8 cellular contexts compared by ENCODE assay signal in genomic region chr5:176534640-176535039, GRCh38. TPM values are rescaled to one million over a fixed set of nuclear protein-coding genes. Genes with fewer than 3 reads are reported as not detected.
A peak's percentile ranks its signal among the peaks of the same experiment; 100 is the strongest.
DNase-seq lines count a peak whose midpoint lies in the region; ATAC-seq and TF ChIP-seq lines count a peak whose summit lies in the region.

No MANE protein-coding gene starts in this region.

- DNase-seq in MCF 10A (ENCODE audit: unreplicated experiment) (no peak), mammary epithelial cell (no peak), mesenchymal stem cell (no peak), type B pancreatic cell (ENCODE audit: extremely low spot score, unreplicated experiment) (no peak), NCI-H526 (lab: John Stamatoyannopoulos, UW) (no peak), NCI-H2227 (lab: John Stamatoyannopoulos, UW; ENCODE audit: unreplicated experiment) (no peak)
- no peak for DNase-seq in activated naive CD8-positive, alpha-beta T cell treated with anti-CD3 and anti-CD28 coated beads, Interleukin-2, amount 50 U/mL, for 24 hours

- no peak overlapping the region for H3K14ac ChIP-seq in mesenchymal stem cell (ENCODE audit: low read length in 2 of 2)

- 90% methylated on average over 4 of the region's 4 CpGs for WGBS in mammary epithelial cell (ENCODE audit: low coverage, missing lambda C conversion rate)
- 90% methylated on average over 4 of the region's 4 CpGs for WGBS in mesenchymal stem cell

- H3K4ac ChIP-seq in mesenchymal stem cell (ENCODE audit: low read depth in 1 of 2, low read length in 2 of 2) = no peak overlapping the region

- H3K27ac Mint-ChIP-seq in MCF 10A (ENCODE audit: low read depth, unreplicated experiment) (peak overlapping the region; percentile 98), type B pancreatic cell (peak overlapping the region; percentile 100)
- H3K27ac Mint-ChIP-seq in activated naive CD8-positive, alpha-beta T cell treated with anti-CD3 and anti-CD28 coated beads, Interleukin-2, amount 50 U/mL, for 24 hours = peak overlapping the region; percentile 90

- H3K4me3 ChIP-seq in mammary epithelial cell (replicated peaks in 1 of 3; ENCODE audit: insufficient read depth in 1 of 3, low read depth in 2 of 3, low read length in 3 of 3) (no peak overlapping the region), mesenchymal stem cell (ENCODE audit: insufficient read depth in 1 of 2, low read depth in 1 of 2, low read length in 2 of 2) (peak overlapping the region; percentile 14 to 97)

- no peaks in the 10 kb centered on the region for H4K20me1 ChIP-seq in mammary epithelial cell (ENCODE audit: insufficient read depth, low read length)

- H3K36me3 ChIP-seq in mammary epithelial cell (ENCODE audit: insufficient read depth, low read length) = peaks cover 3% of the 10 kb centered on the region
- peaks cover 17 to 43% of the 10 kb centered on the region in 2 experiments for H3K36me3 ChIP-seq in mesenchymal stem cell (ENCODE audit: control insufficient read depth in 1 of 2, insufficient read depth in 2 of 2, low read depth in 1 of 2, low read length in 2 of 2)

- in situ Hi-C loops in mammary epithelial cell (cut with MboI; ENCODE audit: low sequenced_read_pairs in 2 of 2) = no loop called here

- peak overlapping the region; percentile 56 for H2AK5ac ChIP-seq in mesenchymal stem cell (ENCODE audit: low read length, severe bottlenecking)

- BruUV-seq in MCF 10A (replicated peaks; lab: Mats Ljungman, UMichigan) (no TSS peak), mammary epithelial cell (replicated peaks; lab: Mats Ljungman, UMichigan) (no TSS peak)

- peaks cover 41% of the 10 kb centered on the region for H3K4me1 ChIP-seq in mammary epithelial cell (ENCODE audit: insufficient read depth, low read length)
- H3K4me1 ChIP-seq in mesenchymal stem cell (ENCODE audit: control insufficient read depth, insufficient read depth, low read depth, low read length) = peaks cover 52% of the 10 kb centered on the region

- peaks cover 11% of the 10 kb centered on the region for H3K79me1 ChIP-seq in mesenchymal stem cell (replicated peaks; ENCODE audit: low read length, poor library complexity, severe bottlenecking)

- H3K36me3 Mint-ChIP-seq in MCF 10A (ENCODE audit: insufficient read depth, unreplicated experiment) (peaks cover 50% of the 10 kb centered on the region), type B pancreatic cell (peaks cover 3% of the 10 kb centered on the region)
- peaks cover 14% of the 10 kb centered on the region for H3K36me3 Mint-ChIP-seq in activated naive CD8-positive, alpha-beta T cell treated with anti-CD3 and anti-CD28 coated beads, Interleukin-2, amount 50 U/mL, for 24 hours (ENCODE audit: low read depth)

- H3K18ac ChIP-seq in mesenchymal stem cell (ENCODE audit: low read depth in 1 of 2, low read length in 2 of 2) = no peak overlapping the region

- no peak overlapping the region for H3K9ac ChIP-seq in mammary epithelial cell (ENCODE audit: insufficient read depth, low read length)
- H3K9ac ChIP-seq in mesenchymal stem cell (ENCODE audit: low read length) = no peak overlapping the region

- H2BK15ac ChIP-seq in mesenchymal stem cell (ENCODE audit: low read depth, poor library complexity, severe bottlenecking) = no peak overlapping the region

- intact Hi-C loops in MCF 10A (cut with micrococcal nuclease) (no loop called here), mammary epithelial cell (cut with micrococcal nuclease) (no loop called here)

- H2BK12ac ChIP-seq in mesenchymal stem cell (ENCODE audit: low read length in 2 of 2) = no peak overlapping the region

- H3K9me3 ChIP-seq in mammary epithelial cell (replicated peaks; ENCODE audit: insufficient read depth, low read length) (no peaks in the 10 kb centered on the region), mesenchymal stem cell (ENCODE audit: control insufficient read depth, low read length) (no peaks in the 10 kb centered on the region)

- ATAC-seq in activated naive CD8-positive, alpha-beta T cell treated with anti-CD3 and anti-CD28 coated beads, Interleukin-2, amount 50 U/mL, for 24 hours = no peak
- no peak for ATAC-seq in GM21526 (IDR thresholded peaks at IDR 0.05; ENCODE audit: low FRiP score, unreplicated experiment)

- dilution Hi-C loops in mammary epithelial cell (cut with HindIII; ENCODE audit: low sequenced_read_pairs) = no loop called here

- TF ChIP-seq CTCF in MCF 10A (IDR thresholded peaks at IDR 0.05; ENCODE audit: unreplicated experiment) (no peak), mammary epithelial cell (conservative IDR thresholded peaks at IDR 0.05 in 1 of 2, IDR thresholded peaks at IDR 0.05 in 1 of 2; ENCODE audit: extremely low read depth in 1 of 2, insufficient read depth in 1 of 2, low read depth in 1 of 2, low read length in 2 of 2) (no peak), type B pancreatic cell (conservative IDR thresholded peaks at IDR 0.05) (no peak)

- H2BK5ac ChIP-seq in mesenchymal stem cell (ENCODE audit: low read depth, low read length, poor library complexity, severe bottlenecking) = no peak overlapping the region

- peak overlapping the region; percentile 56 for H4K91ac ChIP-seq in mesenchymal stem cell (ENCODE audit: low read length)

- H2BK120ac ChIP-seq in mesenchymal stem cell (ENCODE audit: low read depth, low read length) = no peak overlapping the region

- H3K9me3 Mint-ChIP-seq in MCF 10A (ENCODE audit: unreplicated experiment) (no peaks in the 10 kb centered on the region), type B pancreatic cell (no peaks in the 10 kb centered on the region)
- H3K9me3 Mint-ChIP-seq in activated naive CD8-positive, alpha-beta T cell treated with anti-CD3 and anti-CD28 coated beads, Interleukin-2, amount 50 U/mL, for 24 hours = no peaks in the 10 kb centered on the region

- H3K27me3 ChIP-seq in mammary epithelial cell (ENCODE audit: insufficient read depth, low read length) (no peaks in the 10 kb centered on the region), mesenchymal stem cell (ENCODE audit: control insufficient read depth in 1 of 2, insufficient read depth in 1 of 2, low read length in 2 of 2) (no peaks in the 10 kb centered on the region)

- H3K4me2 ChIP-seq in mammary epithelial cell (ENCODE audit: insufficient read depth, low read depth, low read length) = no peak overlapping the region
- peak overlapping the region; percentile 7 for H3K4me2 ChIP-seq in mesenchymal stem cell (ENCODE audit: low read length, poor library complexity, severe bottlenecking)

- H3K4me3 Mint-ChIP-seq in MCF 10A (ENCODE audit: unreplicated experiment) (peak overlapping the region; percentile 91), type B pancreatic cell (peak overlapping the region; percentile 99)
- peak overlapping the region; percentile 98 for H3K4me3 Mint-ChIP-seq in activated naive CD8-positive, alpha-beta T cell treated with anti-CD3 and anti-CD28 coated beads, Interleukin-2, amount 50 U/mL, for 24 hours

- H2AFZ ChIP-seq in mammary epithelial cell (ENCODE audit: low read depth, low read length) = no peak overlapping the region
- H2AFZ ChIP-seq in mesenchymal stem cell (ENCODE audit: low read depth, low read length) = no peak overlapping the region

- peaks cover 44% of the 10 kb centered on the region for H3K79me2 ChIP-seq in mammary epithelial cell (ENCODE audit: insufficient read depth, low read length)

- H3K4me1 Mint-ChIP-seq in MCF 10A (ENCODE audit: insufficient read depth, unreplicated experiment) (peaks cover 37% of the 10 kb centered on the region), type B pancreatic cell (ENCODE audit: unreplicated experiment) (peaks cover 30% of the 10 kb centered on the region)
- peaks cover 50% of the 10 kb centered on the region for H3K4me1 Mint-ChIP-seq in activated naive CD8-positive, alpha-beta T cell treated with anti-CD3 and anti-CD28 coated beads, Interleukin-2, amount 50 U/mL, for 24 hours

- CTCF ChIA-PET in MCF 10A (lab: Yijun Ruan, JAX) = interaction anchor here (0.7 to 5.2 kb wide), 7 partner anchors 16 to 119 kb away, joined by 3 to 39 read pairs (median 4); partner anchors contain the start of genes CLTB and FAF2
- CTCF ChIA-PET in mammary epithelial cell (lab: Charles Lee; ENCODE audit: low non-redundant PET) = interaction anchor here (1.4 kb wide), 1 partner anchor 87 kb away, joined by 7 read pairs; no protein-coding TSS in a partner anchor

- H3K27me3 Mint-ChIP-seq in MCF 10A (ENCODE audit: insufficient read depth, unreplicated experiment) (no peaks in the 10 kb centered on the region), type B pancreatic cell (no peaks in the 10 kb centered on the region)
- H3K27me3 Mint-ChIP-seq in activated naive CD8-positive, alpha-beta T cell treated with anti-CD3 and anti-CD28 coated beads, Interleukin-2, amount 50 U/mL, for 24 hours = no peaks in the 10 kb centered on the region

- H3K27ac ChIP-seq in mammary epithelial cell (ENCODE audit: insufficient read depth, low read depth, low read length) (no peak overlapping the region), mesenchymal stem cell (ENCODE audit: low read length, poor library complexity, severe bottlenecking) (peak overlapping the region; percentile 95)

- POLR2A ChIA-PET in MCF 10A (lab: Yijun Ruan, JAX) = interaction anchor here (0.6 to 8.3 kb wide), 19 partner anchors 9 to 146 kb away, joined by 3 to 154 read pairs (median 10); partner anchors contain the start of genes CLTB, FAF2, HIGD2A and NOP16

- H4K8ac ChIP-seq in mesenchymal stem cell (ENCODE audit: low read length) = peak overlapping the region; percentile 28

- no peak overlapping the region for H3K23ac ChIP-seq in mesenchymal stem cell (ENCODE audit: low read length in 2 of 2)

RNA-seq across cellular contexts. Expression of gene RNF44, which starts 2.6 kb away (rescaled TPM):
- total RNA-seq in MCF 10A (2022) (45.8 and 60.1 TPM in 2 replicates), mammary epithelial cell (10 to 100 TPM in 1 of 2 donors, 1 to 10 TPM in 1; 5.5 to 29.1 TPM), type B pancreatic cell (ENCODE audit: low replicate concordance) (85.8 and 103 TPM in 2 replicates)
- 7.9 TPM for polyA plus RNA-seq in mammary epithelial cell
- 10.3 TPM for polyA minus RNA-seq in mammary epithelial cell
- polyA plus RNA-seq in mesenchymal stem cell (2013, experiment 1 of 2) = 19.2 TPM
- polyA plus RNA-seq in mesenchymal stem cell (2013, experiment 2 of 2) = 17.6 TPM

RNA-seq across cellular contexts. Expression of gene CDHR2, which starts 14.5 kb away (rescaled TPM):
- total RNA-seq in MCF 10A (2022) (0.09 and 0.39 TPM in 2 replicates), mammary epithelial cell (under 1 TPM; under 0.01 to 0.21 TPM), type B pancreatic cell (ENCODE audit: low replicate concordance) (4.1 TPM in 2 replicates)
- 0.01 TPM for polyA plus RNA-seq in mammary epithelial cell
- not detected for polyA minus RNA-seq in mammary epithelial cell
- 0.01 TPM for polyA plus RNA-seq in mesenchymal stem cell (2013, experiment 1 of 2)
- not detected for polyA plus RNA-seq in mesenchymal stem cell (2013, experiment 2 of 2)

Comparison
In these comparisons a context has a peak if more than half of its experiments do, and no peak if none do; other contexts are left out.
1. H3K4me3 ChIP-seq: peak in mesenchymal stem cell (2 of 2); none in mammary epithelial cell (0 of 3).
2. Peak in every context shown above with its lines, with median percentiles within 50 percentile points of each other: H3K27ac Mint-ChIP-seq and H3K4me3 Mint-ChIP-seq.